ENCODE assay signal across 12 cellular contexts in the genomic region with DNA sequence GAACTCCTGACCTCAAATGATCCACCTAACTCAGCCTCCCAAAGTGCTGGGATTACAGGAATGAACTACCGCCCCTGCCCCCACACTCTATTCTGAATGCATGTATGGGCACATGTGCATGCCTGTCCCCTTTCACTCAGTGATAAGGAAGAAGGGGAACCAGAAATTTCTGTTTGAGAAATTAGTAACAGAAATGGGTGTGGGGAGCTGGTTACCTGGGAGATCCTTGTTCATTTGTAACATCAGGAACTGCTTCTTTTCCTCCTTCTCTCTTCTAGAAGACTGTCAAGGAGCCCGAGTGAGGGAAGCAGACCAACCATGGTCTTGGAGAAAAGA. TPM values are rescaled to one million over a fixed set of nuclear protein-coding genes. Genes with fewer than 3 reads are reported as not detected.
DNase-seq lines count a peak whose midpoint lies in the region; ATAC-seq, FAIRE-seq and TF ChIP-seq lines count a peak whose summit lies in the region.
"Had no signal": no experiment of that assay in that cellular context is flagged by ENCODE, and none has a peak within 500 bp of the region (broad histone marks: within the 10 kb centered on the region; RNA-seq: fewer than 3 reads in every experiment).

No MANE protein-coding gene starts in this region.

- no peak overlapping the region for H3K4me3 ChIP-seq in HepG2 (replicated peaks in 1 of 3; ENCODE audit: insufficient read depth in 1 of 3, low read depth in 2 of 3, low read length in 3 of 3)
- no peak overlapping the region for H3K4me3 ChIP-seq in right lobe of liver
- no peak overlapping the region for H3K4me3 ChIP-seq in vagina
- H3K4me3 ChIP-seq: lung had no signal

- H2AFZ ChIP-seq in HepG2 (ENCODE audit: low read length): no peak overlapping the region

- DNase-seq in HepG2 (ENCODE audit: low spot score): no peak
- DNase-seq in right lobe of liver: no peak
- DNase-seq in chondrocyte (ENCODE audit: low spot score): no peak
- DNase-seq in neural crest cell (ENCODE audit: low read depth, low spot score): no peak
- DNase-seq in vagina (ENCODE audit: extremely low spot score in 2 of 2): no peak
- no peak for DNase-seq in HuH-7.5 (ENCODE audit: low spot score)
- DNase-seq in NCI-H774 (lab: John Stamatoyannopoulos, UW): no peak
- no peak for DNase-seq in EL
- DNase-seq: NCI-H2029, WERI-Rb-1 had no signal

- in situ Hi-C loops in HepG2 (cut with HindIII; ENCODE audit: extremely low pct_ligation_motif_present, low pct_unique_long_range_greater_than_20kb): loop anchor here (5.0 kb wide), 1 partner anchor 37 kb away; no protein-coding TSS in a partner anchor

- H3K4me1 Mint-ChIP-seq in chondrocyte (ENCODE audit: low read depth): peaks cover 30% of the 10 kb centered on the region
- peaks cover 48% of the 10 kb centered on the region for H3K4me1 Mint-ChIP-seq in neural crest cell

- H3K36me3 ChIP-seq in HepG2 (replicated peaks in 1 of 2; ENCODE audit: control insufficient read depth in 1 of 2, insufficient read depth in 2 of 2, low read length in 2 of 2) (peaks cover 3% of the 10 kb centered on the region in 2 experiments; a peak in 1 of 5 replicates), right lobe of liver (peaks cover 0 to 10% (median 0%) of the 10 kb centered on the region in 4 donors), vagina (no peaks in the 10 kb centered on the region)

- H3K4me1 ChIP-seq in HepG2 (ENCODE audit: insufficient read depth, low read length): peaks cover 50% of the 10 kb centered on the region
- peaks cover 0 to 11% (median 3%) of the 10 kb centered on the region in 4 donors for H3K4me1 ChIP-seq in right lobe of liver
- H3K4me1 ChIP-seq in vagina: peaks cover 41% of the 10 kb centered on the region

- H3K9ac ChIP-seq in HepG2 (ENCODE audit: insufficient read depth, low read depth, low read length): no peak overlapping the region

- H3K36me3 Mint-ChIP-seq in chondrocyte (ENCODE audit: low read depth): peaks cover 1% of the 10 kb centered on the region
- no peaks in the 10 kb centered on the region for H3K36me3 Mint-ChIP-seq in neural crest cell (ENCODE audit: low read depth)

- peaks cover 2% of the 10 kb centered on the region for H3K27me3 Mint-ChIP-seq in chondrocyte (ENCODE audit: low read depth)
- no peaks in the 10 kb centered on the region for H3K27me3 Mint-ChIP-seq in neural crest cell (ENCODE audit: low read depth)

- TF ChIP-seq POLR2A in HepG2 (IDR thresholded peaks at IDR 0.05; ENCODE audit: insufficient read depth in 1 of 2, low read depth in 2 of 2, low read length in 2 of 2) (no peak), right lobe of liver (IDR thresholded peaks at IDR 0.05) (no peak), vagina (IDR thresholded peaks at IDR 0.05) (no peak)

- no peaks in the 10 kb centered on the region; a peak in 1 of 5 replicates for H3K27me3 ChIP-seq in HepG2 (ENCODE audit: control insufficient read depth in 1 of 2, insufficient read depth in 2 of 2, low read length in 2 of 2)
- H3K27me3 ChIP-seq in right lobe of liver: no peaks in the 10 kb centered on the region
- no peaks in the 10 kb centered on the region for H3K27me3 ChIP-seq in vagina

- BruUV-seq in HepG2 (replicated peaks; lab: Mats Ljungman, UMichigan): no TSS peak

- H3K79me2 ChIP-seq in HepG2 (ENCODE audit: insufficient read depth, low read length): peaks cover 4% of the 10 kb centered on the region

- no peak for FAIRE-seq in HepG2 (lab: Jason Lieb, UNC)
- FAIRE-seq: HTR-8/SVneo had no signal

- intact Hi-C loops in HepG2 (cut with micrococcal nuclease; ENCODE audit: unreplicated experiment) (loop anchor here (1.0 to 5.0 kb wide), 2 partner anchors 34 to 177 kb away; no protein-coding TSS in a partner anchor), right lobe of liver (cut with DNase I) (no loop called here), vagina (cut with DNase I) (no loop called here)

- CTCF ChIA-PET in HepG2 (lab: Yijun Ruan, JAX; ENCODE audit: low intra/inter-chr PET ratio, low total read pairs): interaction anchor here (1.0 to 2.4 kb wide), 4 partner anchors 22 to 178 kb away, joined by 3 to 17 read pairs (median 8); no protein-coding TSS in a partner anchor

- H3K4me2 ChIP-seq in HepG2 (ENCODE audit: low read depth, low read length): no peak overlapping the region

- H3K4me3 Mint-ChIP-seq in chondrocyte (ENCODE audit: unreplicated experiment) (no peak overlapping the region), neural crest cell (peak overlapping the region; percentile 82)

- TF ChIP-seq CTCF in HepG2 (CRISPR knock-in tag; IDR thresholded peaks at IDR 0.05) (no peak), right lobe of liver (IDR thresholded peaks at IDR 0.05) (no peak), chondrocyte (IDR thresholded peaks at IDR 0.05) (no peak), neural crest cell (conservative IDR thresholded peaks at IDR 0.05) (no peak), vagina (IDR thresholded peaks at IDR 0.05) (no peak)

- H3K27ac Mint-ChIP-seq in chondrocyte (ENCODE audit: unreplicated experiment) (peak overlapping the region; percentile 63), neural crest cell (ENCODE audit: unreplicated experiment) (no peak overlapping the region)

- POLR2A ChIA-PET in HepG2 (lab: Yijun Ruan, JAX): interaction anchor here (0.6 to 18.7 kb wide), 4 partner anchors 13 to 230 kb away, joined by 3 to 1053 read pairs (median 78); partner anchors contain the start of genes HOMEZ and PABPN1

- TF ChIP-seq RAD21 in HepG2 (CRISPR knock-in tag; IDR thresholded peaks at IDR 0.05): no peak

- H3K9me3 ChIP-seq in HepG2 (ENCODE audit: low read length): no peaks in the 10 kb centered on the region
- H3K9me3 ChIP-seq in right lobe of liver: no peaks in the 10 kb centered on the region
- H3K9me3 ChIP-seq in vagina: no peaks in the 10 kb centered on the region

- TF ChIP-seq EP300 in HepG2 (IDR thresholded peaks at IDR 0.05; ENCODE audit: low read depth in 2 of 2, low read length in 2 of 2): no peak
- no peak for TF ChIP-seq EP300 in HepG2 (CRISPR knock-in tag; IDR thresholded peaks at IDR 0.05; ENCODE audit: borderline replicate concordance)

- H3K9me3 Mint-ChIP-seq in chondrocyte (ENCODE audit: low read depth): no peaks in the 10 kb centered on the region
- H3K9me3 Mint-ChIP-seq in neural crest cell: no peaks in the 10 kb centered on the region

- H3K27ac ChIP-seq in HepG2 (ENCODE audit: extremely low read length, insufficient read depth, low read length) (peak overlapping the region; percentile 12), right lobe of liver (no peak overlapping the region), vagina (peak overlapping the region; percentile 97)

- WGBS in HepG2 (ENCODE audit: low lambda C conversion rate): 95% methylated on average over 2 of the region's 2 CpGs
- 66% methylated on average over 2 of the region's 2 CpGs for WGBS in right lobe of liver (ENCODE audit: insufficient coverage, low coverage, low lambda C conversion rate, missing lambda C conversion rate)

- ATAC-seq in HepG2 (no peak), right lobe of liver (no peak)

- no peaks in the 10 kb centered on the region for H4K20me1 ChIP-seq in HepG2 (ENCODE audit: insufficient read depth, low read length)

RNA-seq across cellular contexts. Expression of gene PPP1R3E, which starts 3.5 kb away (rescaled TPM):
- 8.3 and 16.5 TPM in 2 replicates for total RNA-seq in HepG2 (2016; rRNA removed; fragmentation: Illumina TruSeq; extraction: Trizol)
- total RNA-seq in HepG2 (2016; cell fraction: cytosol; rRNA removed; fragmentation: Illumina TruSeq; extraction: Trizol; ENCODE audit: low read depth): 2.5 and 3.0 TPM in 2 replicates
- total RNA-seq in HepG2 (2016; cell fraction: insoluble cytoplasmic fraction; rRNA removed; fragmentation: Illumina TruSeq; extraction: Trizol): 8.0 and 15.9 TPM in 2 replicates
- total RNA-seq in HepG2 (2016; cell fraction: membrane; rRNA removed; fragmentation: Illumina TruSeq; extraction: Trizol): 7.4 and 8.8 TPM in 2 replicates
- total RNA-seq in HepG2 (2016; cell fraction: nucleus; rRNA removed; fragmentation: Illumina TruSeq; extraction: Trizol): 19.8 and 23.1 TPM in 2 replicates
- 22.5 and 26.5 TPM in 2 replicates for polyA plus RNA-seq in HepG2 (2011; rRNA removed)
- polyA plus RNA-seq in HepG2 (2011; cell fraction: cytosol; rRNA removed): 7.4 and 8.8 TPM in 2 replicates
- 76.6 and 82.6 TPM in 2 replicates for polyA plus RNA-seq in HepG2 (2011; cell fraction: nucleus; rRNA removed)
- 17.5 and 26.4 TPM in 2 replicates for polyA plus RNA-seq in HepG2 (2012)
- 3.7 and 5.1 TPM in 2 replicates for polyA plus RNA-seq in HepG2 (2016; cell fraction: cytosol; fragmentation: Illumina TruSeq; extraction: Trizol; ENCODE audit: low read depth)
- polyA plus RNA-seq in HepG2 (2016; cell fraction: insoluble cytoplasmic fraction; fragmentation: Illumina TruSeq; extraction: Trizol; ENCODE audit: low read depth): 11.7 and 14.7 TPM in 2 replicates
- 7.2 and 7.4 TPM in 2 replicates for polyA plus RNA-seq in HepG2 (2016; cell fraction: membrane; fragmentation: Illumina TruSeq; extraction: Trizol; ENCODE audit: low read depth)
- 47.6 and 61.8 TPM in 2 replicates for polyA plus RNA-seq in HepG2 (2016; cell fraction: nucleus; fragmentation: Illumina TruSeq; extraction: Trizol; ENCODE audit: insufficient read depth, low read depth)
- 10.2 and 19.7 TPM in 2 replicates for polyA minus RNA-seq in HepG2 (2011; rRNA and poly(A)+ RNA removed; ENCODE audit: low replicate concordance)
- polyA minus RNA-seq in HepG2 (2011; cell fraction: cytosol; rRNA and poly(A)+ RNA removed): 2.6 and 4.5 TPM in 2 replicates
- polyA minus RNA-seq in HepG2 (2011; cell fraction: nucleus; rRNA and poly(A)+ RNA removed): 55.5 and 56.2 TPM in 2 replicates
- 10 to 100 TPM in 2 of 6 experiments, 1 to 10 TPM in 4; 4.0 to 11.1 (median 8.1) TPM for total RNA-seq in right lobe of liver
- 11.0 to 20.7 TPM (median 11.2 TPM) in 3 replicates for total RNA-seq in chondrocyte
- total RNA-seq in neural crest cell: 13.6 and 15.0 TPM in 2 replicates
- 8.6 TPM for total RNA-seq in vagina

RNA-seq across cellular contexts. Expression of gene BCL2L2, which starts 7.5 kb away (rescaled TPM):
- total RNA-seq in HepG2 (2016; rRNA removed; fragmentation: Illumina TruSeq; extraction: Trizol): 26.6 and 28.1 TPM in 2 replicates
- 5.8 and 7.1 TPM in 2 replicates for total RNA-seq in HepG2 (2016; cell fraction: cytosol; rRNA removed; fragmentation: Illumina TruSeq; extraction: Trizol; ENCODE audit: low read depth)
- 23.5 and 29.8 TPM in 2 replicates for total RNA-seq in HepG2 (2016; cell fraction: insoluble cytoplasmic fraction; rRNA removed; fragmentation: Illumina TruSeq; extraction: Trizol)
- total RNA-seq in HepG2 (2016; cell fraction: membrane; rRNA removed; fragmentation: Illumina TruSeq; extraction: Trizol): 24.4 and 25.0 TPM in 2 replicates
- total RNA-seq in HepG2 (2016; cell fraction: nucleus; rRNA removed; fragmentation: Illumina TruSeq; extraction: Trizol): 38.0 and 39.0 TPM in 2 replicates
- 49.8 and 58.5 TPM in 2 replicates for polyA plus RNA-seq in HepG2 (2011; rRNA removed)
- 47.5 and 52.5 TPM in 2 replicates for polyA plus RNA-seq in HepG2 (2011; cell fraction: cytosol; rRNA removed)
- polyA plus RNA-seq in HepG2 (2011; cell fraction: nucleus; rRNA removed): 125 and 134 TPM in 2 replicates
- 58.4 and 61.4 TPM in 2 replicates for polyA plus RNA-seq in HepG2 (2012)
- 5.0 and 5.6 TPM in 2 replicates for polyA plus RNA-seq in HepG2 (2016; cell fraction: cytosol; fragmentation: Illumina TruSeq; extraction: Trizol; ENCODE audit: low read depth)
- polyA plus RNA-seq in HepG2 (2016; cell fraction: insoluble cytoplasmic fraction; fragmentation: Illumina TruSeq; extraction: Trizol; ENCODE audit: low read depth): 24.9 and 26.1 TPM in 2 replicates
- 16.9 and 17.1 TPM in 2 replicates for polyA plus RNA-seq in HepG2 (2016; cell fraction: membrane; fragmentation: Illumina TruSeq; extraction: Trizol; ENCODE audit: low read depth)
- 62.1 and 68.2 TPM in 2 replicates for polyA plus RNA-seq in HepG2 (2016; cell fraction: nucleus; fragmentation: Illumina TruSeq; extraction: Trizol; ENCODE audit: insufficient read depth, low read depth)
- 14.9 and 41.6 TPM in 2 replicates for polyA minus RNA-seq in HepG2 (2011; rRNA and poly(A)+ RNA removed; ENCODE audit: low replicate concordance)
- polyA minus RNA-seq in HepG2 (2011; cell fraction: cytosol; rRNA and poly(A)+ RNA removed): 15.1 and 17.5 TPM in 2 replicates
- 64.5 and 72.0 TPM in 2 replicates for polyA minus RNA-seq in HepG2 (2011; cell fraction: nucleus; rRNA and poly(A)+ RNA removed)
- total RNA-seq in right lobe of liver: 10 to 100 TPM in 4 of 6 experiments, 1 to 10 TPM in 2; 8.8 to 15.8 (median 12.1) TPM
- total RNA-seq in chondrocyte: 21.8 to 34.2 TPM (median 25.9 TPM) in 3 replicates
- total RNA-seq in neural crest cell: 21.9 and 24.8 TPM in 2 replicates
- total RNA-seq in vagina: 31.7 TPM

RNA-seq across cellular contexts. Expression of gene HOMEZ, which starts 13.2 kb away (rescaled TPM):
- total RNA-seq in HepG2 (2016; rRNA removed; fragmentation: Illumina TruSeq; extraction: Trizol) (13.6 and 14.5 TPM in 2 replicates), right lobe of liver (1 to 10 TPM; 3.4 to 8.8 (median 5.3) TPM), chondrocyte (7.3 to 8.2 TPM (median 7.6 TPM) in 3 replicates), neural crest cell (14.8 and 17.2 TPM in 2 replicates), vagina (13.5 TPM)
- total RNA-seq in HepG2 (2016; cell fraction: cytosol; rRNA removed; fragmentation: Illumina TruSeq; extraction: Trizol; ENCODE audit: low read depth): 11.3 and 13.1 TPM in 2 replicates
- 10.5 and 16.1 TPM in 2 replicates for total RNA-seq in HepG2 (2016; cell fraction: insoluble cytoplasmic fraction; rRNA removed; fragmentation: Illumina TruSeq; extraction: Trizol)
- 14.8 and 16.4 TPM in 2 replicates for total RNA-seq in HepG2 (2016; cell fraction: membrane; rRNA removed; fragmentation: Illumina TruSeq; extraction: Trizol)
- 10.9 and 15.9 TPM in 2 replicates for total RNA-seq in HepG2 (2016; cell fraction: nucleus; rRNA removed; fragmentation: Illumina TruSeq; extraction: Trizol)
- 31.8 and 35.0 TPM in 2 replicates for polyA plus RNA-seq in HepG2 (2011; rRNA removed)
- 26.7 and 26.8 TPM in 2 replicates for polyA plus RNA-seq in HepG2 (2011; cell fraction: cytosol; rRNA removed)
- 13.9 and 15.8 TPM in 2 replicates for polyA plus RNA-seq in HepG2 (2011; cell fraction: nucleus; rRNA removed)
- polyA plus RNA-seq in HepG2 (2012): 11.3 and 15.2 TPM in 2 replicates
- 29.8 and 33.7 TPM in 2 replicates for polyA plus RNA-seq in HepG2 (2016; cell fraction: cytosol; fragmentation: Illumina TruSeq; extraction: Trizol; ENCODE audit: low read depth)
- 16.7 and 23.2 TPM in 2 replicates for polyA plus RNA-seq in HepG2 (2016; cell fraction: insoluble cytoplasmic fraction; fragmentation: Illumina TruSeq; extraction: Trizol; ENCODE audit: low read depth)
- polyA plus RNA-seq in HepG2 (2016; cell fraction: membrane; fragmentation: Illumina TruSeq; extraction: Trizol; ENCODE audit: low read depth): 23.7 and 26.4 TPM in 2 replicates
- polyA plus RNA-seq in HepG2 (2016; cell fraction: nucleus; fragmentation: Illumina TruSeq; extraction: Trizol; ENCODE audit: insufficient read depth, low read depth): 20.7 and 24.1 TPM in 2 replicates
- 56.0 and 72.1 TPM in 2 replicates for polyA minus RNA-seq in HepG2 (2011; rRNA and poly(A)+ RNA removed; ENCODE audit: low replicate concordance)
- 22.0 and 25.8 TPM in 2 replicates for polyA minus RNA-seq in HepG2 (2011; cell fraction: cytosol; rRNA and poly(A)+ RNA removed)
- 19.6 and 28.8 TPM in 2 replicates for polyA minus RNA-seq in HepG2 (2011; cell fraction: nucleus; rRNA and poly(A)+ RNA removed)

RNA-seq across cellular contexts. Expression of gene PABPN1, which starts 22.1 kb away (rescaled TPM):
- total RNA-seq in HepG2 (2016; rRNA removed; fragmentation: Illumina TruSeq; extraction: Trizol) (173 and 233 TPM in 2 replicates), right lobe of liver (10 to 100 TPM; 23.6 to 95.3 (median 64.6) TPM), chondrocyte (135 to 182 TPM (median 136 TPM) in 3 replicates), neural crest cell (375 and 379 TPM in 2 replicates), vagina (66.0 TPM)
- 164 and 170 TPM in 2 replicates for total RNA-seq in HepG2 (2016; cell fraction: cytosol; rRNA removed; fragmentation: Illumina TruSeq; extraction: Trizol; ENCODE audit: low read depth)
- total RNA-seq in HepG2 (2016; cell fraction: insoluble cytoplasmic fraction; rRNA removed; fragmentation: Illumina TruSeq; extraction: Trizol): 151 and 261 TPM in 2 replicates
- 240 and 258 TPM in 2 replicates for total RNA-seq in HepG2 (2016; cell fraction: membrane; rRNA removed; fragmentation: Illumina TruSeq; extraction: Trizol)
- 233 and 257 TPM in 2 replicates for total RNA-seq in HepG2 (2016; cell fraction: nucleus; rRNA removed; fragmentation: Illumina TruSeq; extraction: Trizol)
- 524 and 560 TPM in 2 replicates for polyA plus RNA-seq in HepG2 (2011; rRNA removed)
- 223 and 254 TPM in 2 replicates for polyA plus RNA-seq in HepG2 (2011; cell fraction: cytosol; rRNA removed)
- 1,653 and 1,890 TPM in 2 replicates for polyA plus RNA-seq in HepG2 (2011; cell fraction: nucleus; rRNA removed)
- polyA plus RNA-seq in HepG2 (2012): 250 and 273 TPM in 2 replicates
- polyA plus RNA-seq in HepG2 (2016; cell fraction: cytosol; fragmentation: Illumina TruSeq; extraction: Trizol; ENCODE audit: low read depth): 203 and 217 TPM in 2 replicates
- 267 and 292 TPM in 2 replicates for polyA plus RNA-seq in HepG2 (2016; cell fraction: insoluble cytoplasmic fraction; fragmentation: Illumina TruSeq; extraction: Trizol; ENCODE audit: low read depth)
- 282 and 307 TPM in 2 replicates for polyA plus RNA-seq in HepG2 (2016; cell fraction: membrane; fragmentation: Illumina TruSeq; extraction: Trizol; ENCODE audit: low read depth)
- polyA plus RNA-seq in HepG2 (2016; cell fraction: nucleus; fragmentation: Illumina TruSeq; extraction: Trizol; ENCODE audit: insufficient read depth, low read depth): 742 and 751 TPM in 2 replicates
- 87.7 and 98.1 TPM in 2 replicates for polyA minus RNA-seq in HepG2 (2011; rRNA and poly(A)+ RNA removed; ENCODE audit: low replicate concordance)
- 48.4 and 51.4 TPM in 2 replicates for polyA minus RNA-seq in HepG2 (2011; cell fraction: cytosol; rRNA and poly(A)+ RNA removed)
- 305 and 331 TPM in 2 replicates for polyA minus RNA-seq in HepG2 (2011; cell fraction: nucleus; rRNA and poly(A)+ RNA removed)

RNA-seq across cellular contexts. Expression of gene SLC22A17, which starts 53.5 kb away (rescaled TPM):
- total RNA-seq in HepG2 (2016; rRNA removed; fragmentation: Illumina TruSeq; extraction: Trizol): 0.48 and 0.95 TPM in 2 replicates
- total RNA-seq in HepG2 (2016; cell fraction: cytosol; rRNA removed; fragmentation: Illumina TruSeq; extraction: Trizol; ENCODE audit: low read depth): 0.30 TPM in 1 of 2 replicates, not detected in the other
- 0.21 and 0.91 TPM in 2 replicates for total RNA-seq in HepG2 (2016; cell fraction: insoluble cytoplasmic fraction; rRNA removed; fragmentation: Illumina TruSeq; extraction: Trizol)
- 0.12 and 0.31 TPM in 2 replicates for total RNA-seq in HepG2 (2016; cell fraction: membrane; rRNA removed; fragmentation: Illumina TruSeq; extraction: Trizol)
- 1.2 TPM in 2 replicates for total RNA-seq in HepG2 (2016; cell fraction: nucleus; rRNA removed; fragmentation: Illumina TruSeq; extraction: Trizol)
- polyA plus RNA-seq in HepG2 (2011; rRNA removed): 1.1 and 1.8 TPM in 2 replicates
- 0.69 and 0.98 TPM in 2 replicates for polyA plus RNA-seq in HepG2 (2011; cell fraction: cytosol; rRNA removed)
- polyA plus RNA-seq in HepG2 (2011; cell fraction: nucleus; rRNA removed): 9.4 and 11.6 TPM in 2 replicates
- polyA plus RNA-seq in HepG2 (2012): 1.7 and 2.3 TPM in 2 replicates
- polyA plus RNA-seq in HepG2 (2016; cell fraction: cytosol; fragmentation: Illumina TruSeq; extraction: Trizol; ENCODE audit: low read depth): 0.12 and 0.14 TPM in 2 replicates
- polyA plus RNA-seq in HepG2 (2016; cell fraction: insoluble cytoplasmic fraction; fragmentation: Illumina TruSeq; extraction: Trizol; ENCODE audit: low read depth): 0.27 and 0.67 TPM in 2 replicates
- 0.16 and 0.19 TPM in 2 replicates for polyA plus RNA-seq in HepG2 (2016; cell fraction: membrane; fragmentation: Illumina TruSeq; extraction: Trizol; ENCODE audit: low read depth)
- 3.6 and 3.8 TPM in 2 replicates for polyA plus RNA-seq in HepG2 (2016; cell fraction: nucleus; fragmentation: Illumina TruSeq; extraction: Trizol; ENCODE audit: insufficient read depth, low read depth)
- polyA minus RNA-seq in HepG2 (2011; rRNA and poly(A)+ RNA removed; ENCODE audit: low replicate concordance): 3.1 TPM in 1 of 2 replicates, not detected in the other
- polyA minus RNA-seq in HepG2 (2011; cell fraction: cytosol; rRNA and poly(A)+ RNA removed): 0.59 and 1.5 TPM in 2 replicates
- 0.99 and 1.9 TPM in 2 replicates for polyA minus RNA-seq in HepG2 (2011; cell fraction: nucleus; rRNA and poly(A)+ RNA removed)
- 1 to 10 TPM; 1.5 to 2.7 (median 2.1) TPM for total RNA-seq in right lobe of liver
- 40.3 to 63.9 TPM (median 44.0 TPM) in 3 replicates for total RNA-seq in chondrocyte
- 39.4 and 42.4 TPM in 2 replicates for total RNA-seq in neural crest cell
- total RNA-seq in vagina: 37.8 TPM

Comparison
In these comparisons a context has a peak if more than half of its experiments do, and no peak if none do; other contexts are left out.
1. H3K27ac ChIP-seq: peak in HepG2 (single experiment) and vagina (single experiment); none in right lobe of liver (0 of 3).